ENCODE assay signal across 12 cellular contexts in the genomic region with DNA sequence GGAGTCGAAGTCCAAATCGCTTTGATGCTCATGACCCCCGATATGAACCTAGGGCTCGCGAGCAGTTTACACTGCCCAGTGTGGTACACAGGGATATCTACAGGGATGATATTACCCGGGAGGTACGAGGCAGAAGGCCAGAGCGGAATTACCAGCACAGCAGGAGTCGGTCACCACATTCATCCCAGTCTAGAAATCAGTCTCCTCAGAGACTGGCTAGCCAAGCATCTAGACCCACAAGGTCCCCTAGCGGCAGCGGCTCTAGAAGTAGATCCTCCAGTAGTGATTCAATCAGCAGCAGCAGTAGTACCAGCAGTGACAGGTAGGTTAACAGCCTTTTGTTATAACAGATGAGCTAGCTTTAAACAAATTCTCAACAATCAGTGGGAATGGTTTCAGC. TPM values are rescaled to one million over a fixed set of nuclear protein-coding genes. Genes with fewer than 3 reads are reported as not detected.
DNase-seq lines count a peak whose midpoint lies in the region; ATAC-seq and TF ChIP-seq lines count a peak whose summit lies in the region.
"Had no signal": no experiment of that assay in that cellular context is flagged by ENCODE, and none has a peak within 500 bp of the region (broad histone marks: within the 10 kb centered on the region; RNA-seq: fewer than 3 reads in every experiment).

No MANE protein-coding gene starts in this region.

- H3K4me1 ChIP-seq in hepatocyte (ENCODE audit: insufficient read depth), result no peaks in the 10 kb centered on the region
- H3K4me1 ChIP-seq in trophoblast cell (ENCODE audit: control insufficient read depth in 1 of 2, insufficient read depth in 2 of 2, low read length in 2 of 2), result no peaks in the 10 kb centered on the region

- H3K23ac ChIP-seq in trophoblast cell (ENCODE audit: low read length), result peak overlapping the region; percentile 3

- H2BK12ac ChIP-seq in trophoblast cell (ENCODE audit: low read length), result no peak overlapping the region

- no peak overlapping the region for H2BK120ac ChIP-seq in trophoblast cell (ENCODE audit: insufficient read depth, low read length, poor library complexity)

- H3K4ac ChIP-seq in trophoblast cell (ENCODE audit: low read depth, low read length), result no peak overlapping the region

- no peak overlapping the region for H3K14ac ChIP-seq in trophoblast cell (ENCODE audit: low read length)

- no peak overlapping the region for H3K18ac ChIP-seq in trophoblast cell (ENCODE audit: low read length)

- H3K27ac ChIP-seq in SK-N-MC (0 out of 2 replicates have a peak overlapping the region, but pooled peaks have one; percentile 39), hepatocyte (no peak overlapping the region), trophoblast cell (ENCODE audit: low read depth, low read length) (no peak overlapping the region)

- no peak overlapping the region for H4K8ac ChIP-seq in trophoblast cell (ENCODE audit: low read depth, low read length)

- H3K27me3 ChIP-seq in hepatocyte (no peaks in the 10 kb centered on the region), trophoblast cell (ENCODE audit: insufficient read depth, low read length) (no peaks in the 10 kb centered on the region)

- DNase-seq in GM12865 (ENCODE audit: low read depth), result no peak
- no peak for DNase-seq in SK-N-MC (ENCODE audit: low read depth, low spot score)
- peak; percentile 15 for DNase-seq in hepatocyte (ENCODE audit: low spot score)
- DNase-seq in trophoblast cell, result peak; percentile 54 to 58
- DNase-seq in NCI-H226, result no peak
- no peak for DNase-seq in inferior parietal cortex (ENCODE audit: extremely low spot score)
- DNase-seq: activated effector memory CD4-positive, alpha-beta T cell treated with anti-CD3 and anti-CD28 coated beads, Interleukin-2, amount 50 U/mL, for 16 hours; left colon; NCI-H1092 treated with DMSO at 0.1 percent for 48 hours; posterior cingulate gyrus; stimulated activated CD4-positive, alpha-beta T cell treated with anti-CD3 and anti-CD28 coated beads, Interleukin-4, amount 100 ng/mL, for 1 hour had no signal

- ATAC-seq in GM18907 (IDR thresholded peaks at IDR 0.05; ENCODE audit: unreplicated experiment), result no peak
- ATAC-seq: left colon had no signal

- H3K4me3 ChIP-seq in GM12865 (ENCODE audit: low read depth, low read length) (no peak overlapping the region), SK-N-MC (no peak overlapping the region), hepatocyte (no peak overlapping the region), trophoblast cell (ENCODE audit: low read depth, low read length) (no peak overlapping the region)

- H2BK5ac ChIP-seq in trophoblast cell (ENCODE audit: low read depth, low read length, poor library complexity), result no peak overlapping the region

- H2AFZ ChIP-seq in hepatocyte (no peak overlapping the region), trophoblast cell (ENCODE audit: insufficient read depth, low read length, poor library complexity) (no peak overlapping the region)

- H3K79me1 ChIP-seq in trophoblast cell (ENCODE audit: low read length), result no peaks in the 10 kb centered on the region

- peaks cover 11% of the 10 kb centered on the region for H4K20me1 ChIP-seq in hepatocyte (ENCODE audit: insufficient read depth, poor library complexity, severe bottlenecking)

- H3K9ac ChIP-seq in SK-N-MC (ENCODE audit: insufficient read length), result no peak overlapping the region
- no peak overlapping the region for H3K9ac ChIP-seq in trophoblast cell (ENCODE audit: low read length)

- H3K36me3 ChIP-seq in SK-N-MC (ENCODE audit: insufficient read depth, low read length) (peaks cover 48% of the 10 kb centered on the region), hepatocyte (replicated peaks; ENCODE audit: insufficient read depth, low read depth) (no peaks in the 10 kb centered on the region), trophoblast cell (ENCODE audit: control insufficient read depth in 1 of 2, insufficient read depth in 2 of 2, low read length in 2 of 2) (peaks cover 7 to 10% of the 10 kb centered on the region in 2 experiments)

- H3K4me2 ChIP-seq in hepatocyte (no peak overlapping the region), trophoblast cell (ENCODE audit: low read length) (no peak overlapping the region)

- no peaks in the 10 kb centered on the region for H3K9me2 ChIP-seq in hepatocyte (replicated peaks; ENCODE audit: insufficient read depth)

- no peak overlapping the region for H4K91ac ChIP-seq in trophoblast cell (ENCODE audit: low read depth, low read length)

- no peak overlapping the region for H2AK5ac ChIP-seq in trophoblast cell (ENCODE audit: low read length)

- TF ChIP-seq CTCF in GM12865 (IDR thresholded peaks at IDR 0.05; ENCODE audit: insufficient read depth, low read depth, low read length, missing control alignments) (peak; percentile 3), hepatocyte (IDR thresholded peaks at IDR 0.05; ENCODE audit: poor library complexity) (no peak)

- H4K12ac ChIP-seq in trophoblast cell (ENCODE audit: low read depth, low read length), result no peak overlapping the region

- no peaks in the 10 kb centered on the region for H3K9me3 ChIP-seq in SK-N-MC (ENCODE audit: low read depth, low read length)
- H3K9me3 ChIP-seq in hepatocyte (ENCODE audit: low read depth), result no peaks in the 10 kb centered on the region
- H3K9me3 ChIP-seq in trophoblast cell (ENCODE audit: insufficient read depth, low read depth, low read length), result no peaks in the 10 kb centered on the region

- peaks cover 97% of the 10 kb centered on the region for H3K79me2 ChIP-seq in hepatocyte
- no peaks in the 10 kb centered on the region for H3K79me2 ChIP-seq in trophoblast cell (ENCODE audit: control insufficient read depth, insufficient read depth, low read length, poor library complexity)

- WGBS in hepatocyte (ENCODE audit: low lambda C conversion rate, missing lambda C conversion rate), result 89% methylated on average over 11 of the region's 11 CpGs
- WGBS in trophoblast cell (ENCODE audit: extremely low coverage, insufficient coverage, insufficient read length), result no CpG with 5 or more reads among the region's 11 CpGs

RNA-seq across cellular contexts. Expression of gene SPEN, which starts 28.9 kb away (rescaled TPM):
- total RNA-seq in hepatocyte, result 23.7 and 25.9 TPM in 2 replicates
- 22.7 and 24.3 TPM in 2 replicates for polyA plus RNA-seq in hepatocyte
- 21.2 and 21.4 TPM in 2 replicates for polyA plus RNA-seq in trophoblast cell (2013)

Comparison
In these comparisons a context has a peak if more than half of its experiments do, and no peak if none do; other contexts are left out.
1. DNase-seq: peak in hepatocyte (single experiment) and trophoblast cell (2 of 2); none in GM12865 (single experiment), SK-N-MC (single experiment), NCI-H226 (single experiment) and inferior parietal cortex (single experiment).